In the genomic region with DNA sequence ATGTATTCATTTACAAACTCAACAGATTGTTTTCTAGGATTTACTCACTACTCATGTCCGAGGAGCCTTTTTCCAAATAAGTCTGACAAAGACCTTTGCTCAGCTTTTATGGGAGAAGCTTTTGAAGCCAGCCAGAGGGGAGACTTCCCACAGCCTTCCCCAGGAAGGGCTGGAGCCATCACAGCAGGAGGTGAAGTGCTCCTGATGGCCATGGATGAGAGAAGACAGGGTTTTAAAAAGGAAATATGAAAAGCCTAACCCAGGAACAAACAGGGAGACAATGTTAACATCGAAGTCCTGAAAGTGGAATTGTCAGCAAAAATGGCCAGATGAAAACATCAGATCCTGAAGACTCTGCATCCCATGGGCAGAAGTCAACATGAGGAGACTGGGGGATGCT, we compare ENCODE assay signal across 16 cellular contexts. TPM values are rescaled to one million over a fixed set of nuclear protein-coding genes. Genes with fewer than 3 reads are reported as not detected.
DNase-seq lines count a peak whose midpoint lies in the region; ATAC-seq and TF ChIP-seq lines count a peak whose summit lies in the region.
"Had no signal": no experiment of that assay in that cellular context is flagged by ENCODE, and none has a peak within 500 bp of the region (broad histone marks: within the 10 kb centered on the region; RNA-seq: fewer than 3 reads in every experiment).

No MANE protein-coding gene starts in this region.

- no peaks in the 10 kb centered on the region for H3K36me3 ChIP-seq in BLaER1 treated with 17β-estradiol and CSF1 and Interleukin-3, amounts not matched to agents 10 nM and 100 nM
- no peaks in the 10 kb centered on the region for H3K36me3 ChIP-seq in CD4-positive, alpha-beta memory T cell (ENCODE audit: insufficient read depth, low read length)
- H3K36me3 ChIP-seq in SU-DHL-6 (ENCODE audit: low read length), result no peaks in the 10 kb centered on the region
- H3K36me3 ChIP-seq: brain microvascular endothelial cell, left ventricle myocardium inferior, right lobe of liver, stomach had no signal

- no peak for ATAC-seq in HG02610 (IDR thresholded peaks at IDR 0.05; ENCODE audit: unreplicated experiment)

- H3K4me3 ChIP-seq in BLaER1 treated with 17β-estradiol and CSF1 and Interleukin-3, amounts not matched to agents 10 nM and 100 nM, result peak overlapping the region in 8 of 10 experiments; percentile 15 to 54 (median 23); a peak in 12 of 20 replicates
- no peak overlapping the region for H3K4me3 ChIP-seq in CD4-positive, alpha-beta memory T cell (ENCODE audit: low read length in 2 of 2)
- H3K4me3 ChIP-seq in SU-DHL-6 (ENCODE audit: insufficient read depth, low read length, poor library complexity, severe bottlenecking), result no peak overlapping the region
- H3K4me3 ChIP-seq: left ventricle myocardium inferior, right lobe of liver, stomach had no signal

- no peak for DNase-seq in CD4-positive, alpha-beta memory T cell
- DNase-seq in immature natural killer cell (no peak), Calu3 (no peak), NCI-H2081 (lab: John Stamatoyannopoulos, UW) (no peak)
- DNase-seq in stimulated activated CD4-positive, alpha-beta T cell treated with anti-CD3 and anti-CD28 coated beads, Interleukin-4, amount 100 ng/mL, for 4 hours, result no peak
- DNase-seq: brain microvascular endothelial cell, left ventricle myocardium inferior, NCI-H2029 treated with DMSO at 0.1 percent for 48 hours, right lobe of liver, SHP77 treated with DMSO at 0.1 percent for 48 hours, stomach had no signal

- H2AFZ ChIP-seq in SU-DHL-6 (ENCODE audit: low read depth, low read length, severe bottlenecking), result no peak overlapping the region

- peaks cover 0 to 15% (median 4%) of the 10 kb centered on the region in 11 experiments; a peak in 9 of 22 replicates for H3K9me3 ChIP-seq in BLaER1 treated with 17β-estradiol and CSF1 and Interleukin-3, amounts not matched to agents 10 nM and 100 nM (replicated peaks in 1 of 11)
- H3K9me3 ChIP-seq in CD4-positive, alpha-beta memory T cell (ENCODE audit: control insufficient read depth in 1 of 2, low read length in 2 of 2), result no peaks in the 10 kb centered on the region
- no peaks in the 10 kb centered on the region for H3K9me3 ChIP-seq in SU-DHL-6 (ENCODE audit: insufficient read depth, low read length)
- H3K9me3 ChIP-seq: left ventricle myocardium inferior, right lobe of liver had no signal

- peak overlapping the region; percentile 17 to 92 (median 87); a peak in 21 of 22 replicates for H3K27ac ChIP-seq in BLaER1 treated with 17β-estradiol and CSF1 and Interleukin-3, amounts not matched to agents 10 nM and 100 nM
- H3K27ac ChIP-seq in CD4-positive, alpha-beta memory T cell (ENCODE audit: low read depth, low read length), result peak overlapping the region; percentile 17
- H3K27ac ChIP-seq in SU-DHL-6 (ENCODE audit: low read depth, low read length), result no peak overlapping the region
- H3K27ac ChIP-seq: brain microvascular endothelial cell, KMS-11, left ventricle myocardium inferior, right lobe of liver had no signal

- no peaks in the 10 kb centered on the region for H3K9me2 ChIP-seq in SU-DHL-6 (replicated peaks; ENCODE audit: insufficient read depth, low read length)

- H3F3A ChIP-seq in SU-DHL-6 (ENCODE audit: insufficient read depth), result peaks cover 4% of the 10 kb centered on the region; the same call in 1 of the 2 replicates

- no peaks in the 10 kb centered on the region for H3K27me3 Mint-ChIP-seq in CD4-positive, alpha-beta memory T cell
- H3K27me3 Mint-ChIP-seq in immature natural killer cell (ENCODE audit: low read depth in 3 of 3), result peaks cover 0 to 10% (median 3%) of the 10 kb centered on the region in 3 donors
- H3K27me3 Mint-ChIP-seq in Calu3 (ENCODE audit: unreplicated experiment), result peaks cover 90% of the 10 kb centered on the region

- H3K27ac Mint-ChIP-seq in CD4-positive, alpha-beta memory T cell, result peak overlapping the region; percentile 81 to 92 (median 86)
- peak overlapping the region; percentile 26 to 85 (median 72) for H3K27ac Mint-ChIP-seq in immature natural killer cell
- H3K27ac Mint-ChIP-seq in Calu3 (ENCODE audit: unreplicated experiment), result no peak overlapping the region

- 0 out of 22 replicates have a peak, but pooled peaks cover 0 to 3% (median 0%) of the 10 kb centered on the region in 11 experiments for H3K27me3 ChIP-seq in BLaER1 treated with 17β-estradiol and CSF1 and Interleukin-3, amounts not matched to agents 10 nM and 100 nM
- no peaks in the 10 kb centered on the region for H3K27me3 ChIP-seq in CD4-positive, alpha-beta memory T cell (ENCODE audit: insufficient read depth, low read length)
- no peaks in the 10 kb centered on the region for H3K27me3 ChIP-seq in SU-DHL-6 (ENCODE audit: low read length)
- H3K27me3 ChIP-seq: right lobe of liver had no signal

- BruUV-seq in Calu3 (replicated peaks; lab: Mats Ljungman, UMichigan), result no TSS peak

- intact Hi-C loops in CD4-positive, alpha-beta memory T cell (cut with micrococcal nuclease), result loop anchor here (1.0 kb wide), 1 partner anchor 9 kb away; no protein-coding TSS in a partner anchor
- intact Hi-C loops in Calu3 (cut with micrococcal nuclease; ENCODE audit: unreplicated experiment), result no loop called here

- TF ChIP-seq CTCF in SU-DHL-6 (IDR thresholded peaks at IDR 0.05; ENCODE audit: insufficient read depth, low read length, poor library complexity, severe bottlenecking) (no peak), Calu3 (IDR thresholded peaks at IDR 0.05; ENCODE audit: unreplicated experiment) (no peak)

- H3K4me1 ChIP-seq in BLaER1 treated with 17β-estradiol and CSF1 and Interleukin-3, amounts not matched to agents 10 nM and 100 nM, result peaks cover 31 to 92% (median 79%) of the 10 kb centered on the region in 10 experiments
- peaks cover 69% of the 10 kb centered on the region for H3K4me1 ChIP-seq in CD4-positive, alpha-beta memory T cell (ENCODE audit: insufficient read depth, low read length)
- H3K4me1 ChIP-seq: left ventricle myocardium inferior, right lobe of liver had no signal

- peak overlapping the region; percentile 42 to 84 (median 74); a peak in 20 of 22 replicates for H3K9ac ChIP-seq in BLaER1 treated with 17β-estradiol and CSF1 and Interleukin-3, amounts not matched to agents 10 nM and 100 nM
- peak overlapping the region; percentile 32; the same call in 1 of the 2 replicates for H3K9ac ChIP-seq in SU-DHL-6 (ENCODE audit: low read length)
- H3K9ac ChIP-seq: KMS-11 had no signal

- no peaks in the 10 kb centered on the region for H3K79me2 ChIP-seq in SU-DHL-6 (ENCODE audit: insufficient read depth, low read length)

- peak overlapping the region; percentile 21 to 83 (median 72) for H3K4me3 Mint-ChIP-seq in CD4-positive, alpha-beta memory T cell
- H3K4me3 Mint-ChIP-seq in immature natural killer cell (peak overlapping the region; percentile 30 to 65 (median 54)), Calu3 (ENCODE audit: low read depth, unreplicated experiment) (no peak overlapping the region)
- H3K4me3 Mint-ChIP-seq: neural crest cell had no signal

- H3K4me2 ChIP-seq in BLaER1 treated with 17β-estradiol and CSF1 and Interleukin-3, amounts not matched to agents 10 nM and 100 nM, result peak overlapping the region; percentile 77 to 92 (median 85)
- peak overlapping the region; percentile 44 for H3K4me2 ChIP-seq in SU-DHL-6 (ENCODE audit: low read depth, low read length, poor library complexity, severe bottlenecking)
- H3K4me2 ChIP-seq: KMS-11 had no signal

- peaks cover 40 to 78% (median 58%) of the 10 kb centered on the region in 4 donors for H3K4me1 Mint-ChIP-seq in CD4-positive, alpha-beta memory T cell
- peaks cover 78 to 83% of the 10 kb centered on the region in 2 donors for H3K4me1 Mint-ChIP-seq in immature natural killer cell
- no peaks in the 10 kb centered on the region for H3K4me1 Mint-ChIP-seq in Calu3 (ENCODE audit: low read depth, unreplicated experiment)

- H4K20me1 ChIP-seq in BLaER1 treated with 17β-estradiol and CSF1 and Interleukin-3, amounts not matched to agents 10 nM and 100 nM, result no peaks in the 10 kb centered on the region
- H4K20me1 ChIP-seq in SU-DHL-6 (ENCODE audit: low read depth, low read length), result no peaks in the 10 kb centered on the region

- H3K36me3 Mint-ChIP-seq in CD4-positive, alpha-beta memory T cell, result no peaks in the 10 kb centered on the region
- H3K36me3 Mint-ChIP-seq in immature natural killer cell, result no peaks in the 10 kb centered on the region
- no peaks in the 10 kb centered on the region for H3K36me3 Mint-ChIP-seq in Calu3 (ENCODE audit: insufficient read depth, unreplicated experiment)

- peaks cover 0 to 4% (median 0%) of the 10 kb centered on the region in 8 donors for H3K9me3 Mint-ChIP-seq in CD4-positive, alpha-beta memory T cell
- H3K9me3 Mint-ChIP-seq in immature natural killer cell, result no peaks in the 10 kb centered on the region
- no peaks in the 10 kb centered on the region for H3K9me3 Mint-ChIP-seq in Calu3 (ENCODE audit: low read depth, unreplicated experiment)

- CTCF ChIA-PET in CD4-positive, alpha-beta memory T cell (lab: Charles Lee; ENCODE audit: partially characterized antibody), result interaction anchor here (0.9 to 3.8 kb wide), 8 partner anchors 12 to 78 kb away, joined by 3 to 22 read pairs (median 4); a partner anchor contains a TSS
- CTCF ChIA-PET in Calu3 (lab: Charles Lee), result interaction anchor here (0.5 kb wide), 1 partner anchor 539 kb away, joined by 5 read pairs; no protein-coding TSS in a partner anchor

- POLR2A ChIA-PET in CD4-positive, alpha-beta memory T cell (lab: Charles Lee; ENCODE audit: partially characterized antibody), result interaction anchor here (0.7 to 17.1 kb wide), 10 partner anchors 8 to 56 kb away, joined by 3 to 564 read pairs (median 3); a partner anchor contains a TSS

RNA-seq across cellular contexts. Expression of a gene that starts 11.6 kb away (rescaled TPM):
- total RNA-seq in CD4-positive, alpha-beta memory T cell, result 100 to 1,000 TPM; 160 to 161 TPM
- 100 to 1,000 TPM; 215 to 276 TPM for polyA plus RNA-seq in CD4-positive, alpha-beta memory T cell
- 100 to 1,000 TPM in 1 of 3 donors, 10 to 100 TPM in 2; 63.6 to 114 (median 84.4) TPM for polyA plus RNA-seq in immature natural killer cell
- total RNA-seq in Calu3 (2022), result 0.17 and 0.64 TPM in 2 replicates
- total RNA-seq: neural crest cell had no signal

RNA-seq across cellular contexts. Expression of a gene that starts 56.4 kb away (rescaled TPM):
- 1 to 10 TPM; 3.4 to 3.5 TPM for total RNA-seq in CD4-positive, alpha-beta memory T cell
- polyA plus RNA-seq in CD4-positive, alpha-beta memory T cell, result 1 to 10 TPM in 1 of 2 donors, under 1 TPM in 1; 0.66 to 3.7 TPM
- polyA plus RNA-seq in immature natural killer cell, result 1 to 10 TPM in 2 of 3 donors, not detected in 1; 2.0 to 3.1 TPM
- 12.5 and 14.6 TPM in 2 replicates for total RNA-seq in Calu3 (2022)

Comparison
In these comparisons a context has a peak if more than half of its experiments do, and no peak if none do; other contexts are left out.
1. H3K4me3 ChIP-seq: peak in BLaER1 treated with 17β-estradiol and CSF1 and Interleukin-3, amounts not matched to agents 10 nM and 100 nM (8 of 10); none in CD4-positive, alpha-beta memory T cell (0 of 2) and SU-DHL-6 (single experiment).
2. RNA of a gene that starts 11.6 kb away (total RNA-seq): 160 to 161 TPM in CD4-positive, alpha-beta memory T cell; 0.17 to 0.64 TPM in Calu3; every median in the first group is over 10 times any median in the second.